2 cellular contexts compared by ENCODE assay signal in the genomic region with DNA sequence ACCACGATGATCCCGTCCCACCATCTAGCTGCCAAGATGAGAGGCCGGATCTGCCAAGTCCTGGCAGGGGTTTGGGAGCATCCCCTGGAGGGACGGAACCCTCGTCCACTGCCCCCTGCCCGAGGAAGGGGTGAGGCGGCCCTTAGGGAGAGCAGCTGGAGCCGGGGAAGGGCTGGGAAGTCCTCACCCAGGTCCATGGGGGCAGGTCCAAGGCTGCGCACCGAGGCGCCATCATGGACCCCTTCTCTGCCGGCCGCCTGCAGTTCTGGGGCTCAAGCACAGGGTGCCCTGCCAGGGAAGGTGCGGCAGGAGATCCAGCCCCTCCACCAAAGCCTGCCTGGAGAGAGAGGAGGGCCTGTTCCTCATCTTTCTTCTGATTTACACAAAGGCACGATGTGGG.
TF ChIP-seq lines count a peak whose summit lies in the region.

No MANE protein-coding gene starts in this region.

TF ChIP-seq in SK-N-SH, 30 proteins besides CTCF, POLR2A, EP300 and RAD21 (continued from another document):
- TF ChIP-seq FOSL2 (IDR thresholded peaks at IDR 0.05; ENCODE audit: borderline replicate concordance, low read depth) (no peak), FOXJ3 (CRISPR knock-in tag; IDR thresholded peaks at IDR 0.05) (no peak), SIN3A (IDR thresholded peaks at IDR 0.05; ENCODE audit: borderline replicate concordance, low read depth, low read length) (no peak)

TF ChIP-seq in SK-N-SH treated with all-trans-retinoic acid at 6 μM for 48 hours, 23 proteins besides CTCF, POLR2A, EP300 and RAD21 (continued from another document):
- TF ChIP-seq, protein P1, sequence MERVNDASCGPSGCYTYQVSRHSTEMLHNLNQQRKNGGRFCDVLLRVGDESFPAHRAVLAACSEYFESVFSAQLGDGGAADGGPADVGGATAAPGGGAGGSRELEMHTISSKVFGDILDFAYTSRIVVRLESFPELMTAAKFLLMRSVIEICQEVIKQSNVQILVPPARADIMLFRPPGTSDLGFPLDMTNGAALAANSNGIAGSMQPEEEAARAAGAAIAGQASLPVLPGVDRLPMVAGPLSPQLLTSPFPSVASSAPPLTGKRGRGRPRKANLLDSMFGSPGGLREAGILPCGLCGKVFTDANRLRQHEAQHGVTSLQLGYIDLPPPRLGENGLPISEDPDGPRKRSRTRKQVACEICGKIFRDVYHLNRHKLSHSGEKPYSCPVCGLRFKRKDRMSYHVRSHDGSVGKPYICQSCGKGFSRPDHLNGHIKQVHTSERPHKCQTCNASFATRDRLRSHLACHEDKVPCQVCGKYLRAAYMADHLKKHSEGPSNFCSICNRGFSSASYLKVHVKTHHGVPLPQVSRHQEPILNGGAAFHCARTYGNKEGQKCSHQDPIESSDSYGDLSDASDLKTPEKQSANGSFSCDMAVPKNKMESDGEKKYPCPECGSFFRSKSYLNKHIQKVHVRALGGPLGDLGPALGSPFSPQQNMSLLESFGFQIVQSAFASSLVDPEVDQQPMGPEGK (CRISPR knock-in tag; IDR thresholded peaks at IDR 0.05; ENCODE audit: borderline replicate concordance) = no peak
- no peak for TF ChIP-seq BACH2 (CRISPR knock-in tag; IDR thresholded peaks at IDR 0.05; ENCODE audit: borderline replicate concordance)
- TF ChIP-seq, protein P2, sequence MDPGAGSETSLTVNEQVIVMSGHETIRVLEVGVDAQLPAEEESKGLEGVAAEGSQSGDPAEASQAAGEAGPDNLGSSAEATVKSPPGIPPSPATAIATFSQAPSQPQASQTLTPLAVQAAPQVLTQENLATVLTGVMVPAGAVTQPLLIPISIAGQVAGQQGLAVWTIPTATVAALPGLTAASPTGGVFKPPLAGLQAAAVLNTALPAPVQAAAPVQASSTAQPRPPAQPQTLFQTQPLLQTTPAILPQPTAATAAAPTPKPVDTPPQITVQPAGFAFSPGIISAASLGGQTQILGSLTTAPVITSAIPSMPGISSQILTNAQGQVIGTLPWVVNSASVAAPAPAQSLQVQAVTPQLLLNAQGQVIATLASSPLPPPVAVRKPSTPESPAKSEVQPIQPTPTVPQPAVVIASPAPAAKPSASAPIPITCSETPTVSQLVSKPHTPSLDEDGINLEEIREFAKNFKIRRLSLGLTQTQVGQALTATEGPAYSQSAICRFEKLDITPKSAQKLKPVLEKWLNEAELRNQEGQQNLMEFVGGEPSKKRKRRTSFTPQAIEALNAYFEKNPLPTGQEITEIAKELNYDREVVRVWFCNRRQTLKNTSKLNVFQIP (CRISPR knock-in tag; IDR thresholded peaks at IDR 0.05; ENCODE audit: borderline replicate concordance, low read depth) = no peak
- TF ChIP-seq, protein P3, sequence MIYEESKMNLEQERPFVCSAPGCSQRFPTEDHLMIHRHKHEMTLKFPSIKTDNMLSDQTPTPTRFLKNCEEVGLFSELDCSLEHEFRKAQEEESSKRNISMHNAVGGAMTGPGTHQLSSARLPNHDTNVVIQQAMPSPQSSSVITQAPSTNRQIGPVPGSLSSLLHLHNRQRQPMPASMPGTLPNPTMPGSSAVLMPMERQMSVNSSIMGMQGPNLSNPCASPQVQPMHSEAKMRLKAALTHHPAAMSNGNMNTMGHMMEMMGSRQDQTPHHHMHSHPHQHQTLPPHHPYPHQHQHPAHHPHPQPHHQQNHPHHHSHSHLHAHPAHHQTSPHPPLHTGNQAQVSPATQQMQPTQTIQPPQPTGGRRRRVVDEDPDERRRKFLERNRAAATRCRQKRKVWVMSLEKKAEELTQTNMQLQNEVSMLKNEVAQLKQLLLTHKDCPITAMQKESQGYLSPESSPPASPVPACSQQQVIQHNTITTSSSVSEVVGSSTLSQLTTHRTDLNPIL (CRISPR knock-in tag; IDR thresholded peaks at IDR 0.05; ENCODE audit: low read depth) = no peak
- no peak for TF ChIP-seq PPARA (CRISPR knock-in tag; IDR thresholded peaks at IDR 0.05; ENCODE audit: borderline replicate concordance)
- TF ChIP-seq, protein P4, sequence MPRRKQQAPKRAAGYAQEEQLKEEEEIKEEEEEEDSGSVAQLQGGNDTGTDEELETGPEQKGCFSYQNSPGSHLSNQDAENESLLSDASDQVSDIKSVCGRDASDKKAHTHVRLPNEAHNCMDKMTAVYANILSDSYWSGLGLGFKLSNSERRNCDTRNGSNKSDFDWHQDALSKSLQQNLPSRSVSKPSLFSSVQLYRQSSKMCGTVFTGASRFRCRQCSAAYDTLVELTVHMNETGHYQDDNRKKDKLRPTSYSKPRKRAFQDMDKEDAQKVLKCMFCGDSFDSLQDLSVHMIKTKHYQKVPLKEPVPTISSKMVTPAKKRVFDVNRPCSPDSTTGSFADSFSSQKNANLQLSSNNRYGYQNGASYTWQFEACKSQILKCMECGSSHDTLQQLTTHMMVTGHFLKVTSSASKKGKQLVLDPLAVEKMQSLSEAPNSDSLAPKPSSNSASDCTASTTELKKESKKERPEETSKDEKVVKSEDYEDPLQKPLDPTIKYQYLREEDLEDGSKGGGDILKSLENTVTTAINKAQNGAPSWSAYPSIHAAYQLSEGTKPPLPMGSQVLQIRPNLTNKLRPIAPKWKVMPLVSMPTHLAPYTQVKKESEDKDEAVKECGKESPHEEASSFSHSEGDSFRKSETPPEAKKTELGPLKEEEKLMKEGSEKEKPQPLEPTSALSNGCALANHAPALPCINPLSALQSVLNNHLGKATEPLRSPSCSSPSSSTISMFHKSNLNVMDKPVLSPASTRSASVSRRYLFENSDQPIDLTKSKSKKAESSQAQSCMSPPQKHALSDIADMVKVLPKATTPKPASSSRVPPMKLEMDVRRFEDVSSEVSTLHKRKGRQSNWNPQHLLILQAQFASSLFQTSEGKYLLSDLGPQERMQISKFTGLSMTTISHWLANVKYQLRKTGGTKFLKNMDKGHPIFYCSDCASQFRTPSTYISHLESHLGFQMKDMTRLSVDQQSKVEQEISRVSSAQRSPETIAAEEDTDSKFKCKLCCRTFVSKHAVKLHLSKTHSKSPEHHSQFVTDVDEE (CRISPR knock-in tag; IDR thresholded peaks at IDR 0.05) = no peak
- no peak for TF ChIP-seq RARB (CRISPR knock-in tag; IDR thresholded peaks at IDR 0.05)
- TF ChIP-seq ZNF8 (CRISPR knock-in tag; IDR thresholded peaks at IDR 0.05) = no peak
